Comparison of ENCODE assay signal across 10 cellular contexts in the genomic region with DNA sequence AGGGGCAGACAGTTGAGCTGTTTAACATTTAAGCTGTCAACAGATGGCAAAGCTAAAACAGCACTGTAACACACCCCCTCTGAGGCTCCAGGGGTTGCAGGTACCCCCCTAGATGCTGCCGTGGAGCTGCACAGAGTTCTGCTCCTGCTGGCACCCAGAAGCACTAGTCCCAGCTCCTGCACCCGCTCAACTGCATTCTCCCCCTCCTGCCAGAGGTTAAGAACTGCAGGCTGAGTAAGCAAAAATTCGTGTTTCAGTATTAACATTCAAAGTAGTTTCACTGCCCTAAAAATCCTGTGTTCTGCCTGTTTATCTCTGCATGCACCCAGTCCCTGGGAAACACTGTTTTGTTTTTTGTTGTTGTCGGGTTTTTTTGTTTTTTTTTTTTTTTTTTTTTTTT.
DNase-seq lines count a peak whose midpoint lies in the region; ATAC-seq and TF ChIP-seq lines count a peak whose summit lies in the region.
"Had no signal": no experiment of that assay in that cellular context is flagged by ENCODE, and none has a peak within 500 bp of the region (broad histone marks: within the 10 kb centered on the region; RNA-seq: fewer than 3 reads in every experiment).

No MANE protein-coding gene starts in this region.

- no peak overlapping the region for H3K9ac ChIP-seq in mammary epithelial cell (ENCODE audit: insufficient read depth, low read length)

- H3K4me3 ChIP-seq in MG63 (no peak overlapping the region), mammary epithelial cell (replicated peaks in 1 of 3; ENCODE audit: insufficient read depth in 1 of 3, low read depth in 2 of 3, low read length in 3 of 3) (no peak overlapping the region), upper lobe of right lung (no peak overlapping the region)
- H3K4me3 ChIP-seq: skin epidermis had no signal

- no peaks in the 10 kb centered on the region for H3K27me3 Mint-ChIP-seq in activated naive CD8-positive, alpha-beta T cell treated with anti-CD3 and anti-CD28 coated beads, Interleukin-2, amount 50 U/mL, for 24 hours
- no peaks in the 10 kb centered on the region for H3K27me3 Mint-ChIP-seq in activated naive CD8-positive, alpha-beta T cell treated with anti-CD3 and anti-CD28 coated beads for 36 hours
- H3K27me3 Mint-ChIP-seq: activated naive CD8-positive, alpha-beta T cell had no signal

- no peak overlapping the region for H3K4me3 Mint-ChIP-seq in activated naive CD8-positive, alpha-beta T cell treated with anti-CD3 and anti-CD28 coated beads, Interleukin-2, amount 50 U/mL, for 24 hours
- H3K4me3 Mint-ChIP-seq in activated naive CD8-positive, alpha-beta T cell treated with anti-CD3 and anti-CD28 coated beads for 36 hours: no peak overlapping the region
- H3K4me3 Mint-ChIP-seq: activated naive CD8-positive, alpha-beta T cell had no signal

- 22% methylated on average over 4 of the region's 4 CpGs for WGBS in mammary epithelial cell (ENCODE audit: low coverage, missing lambda C conversion rate)

- H3K9me3 Mint-ChIP-seq in activated naive CD8-positive, alpha-beta T cell treated with anti-CD3 and anti-CD28 coated beads, Interleukin-2, amount 50 U/mL, for 24 hours: peaks cover 7% of the 10 kb centered on the region
- H3K9me3 Mint-ChIP-seq in activated naive CD8-positive, alpha-beta T cell treated with anti-CD3 and anti-CD28 coated beads for 36 hours: peaks cover 7% of the 10 kb centered on the region

- H3K9me3 ChIP-seq in MG63 (no peaks in the 10 kb centered on the region), mammary epithelial cell (replicated peaks; ENCODE audit: insufficient read depth, low read length) (no peaks in the 10 kb centered on the region), upper lobe of right lung (no peaks in the 10 kb centered on the region)

- H3K4me1 Mint-ChIP-seq in activated naive CD8-positive, alpha-beta T cell treated with anti-CD3 and anti-CD28 coated beads, Interleukin-2, amount 50 U/mL, for 24 hours: no peaks in the 10 kb centered on the region
- no peaks in the 10 kb centered on the region for H3K4me1 Mint-ChIP-seq in activated naive CD8-positive, alpha-beta T cell treated with anti-CD3 and anti-CD28 coated beads for 36 hours

- in situ Hi-C loops in mammary epithelial cell (cut with MboI; ENCODE audit: low sequenced_read_pairs in 2 of 2): no loop called here

- H4K20me1 ChIP-seq in mammary epithelial cell (ENCODE audit: insufficient read depth, low read length): no peaks in the 10 kb centered on the region

- BruUV-seq in mammary epithelial cell (replicated peaks; lab: Mats Ljungman, UMichigan): no TSS peak

- TF ChIP-seq CTCF in mammary epithelial cell (conservative IDR thresholded peaks at IDR 0.05 in 1 of 2, IDR thresholded peaks at IDR 0.05 in 1 of 2; ENCODE audit: extremely low read depth in 1 of 2, insufficient read depth in 1 of 2, low read depth in 1 of 2, low read length in 2 of 2) (peak; percentile 26 to 61), upper lobe of right lung (IDR thresholded peaks at IDR 0.05) (no peak)

- no peak overlapping the region for H3K4me2 ChIP-seq in mammary epithelial cell (ENCODE audit: insufficient read depth, low read depth, low read length)

- peak; percentile 33 for ATAC-seq in activated naive CD8-positive, alpha-beta T cell treated with anti-CD3 and anti-CD28 coated beads, Interleukin-2, amount 50 U/mL, for 24 hours
- ATAC-seq in HG02571 (IDR thresholded peaks at IDR 0.05; ENCODE audit: unreplicated experiment): peak; percentile 86
- peak; percentile 39 for ATAC-seq in upper lobe of right lung

- H3K79me2 ChIP-seq in mammary epithelial cell (ENCODE audit: insufficient read depth, low read length): no peaks in the 10 kb centered on the region

- H3K36me3 Mint-ChIP-seq in activated naive CD8-positive, alpha-beta T cell treated with anti-CD3 and anti-CD28 coated beads, Interleukin-2, amount 50 U/mL, for 24 hours (ENCODE audit: low read depth): no peaks in the 10 kb centered on the region
- H3K36me3 Mint-ChIP-seq in activated naive CD8-positive, alpha-beta T cell treated with anti-CD3 and anti-CD28 coated beads for 36 hours: no peaks in the 10 kb centered on the region
- H3K36me3 Mint-ChIP-seq: activated naive CD8-positive, alpha-beta T cell had no signal

- dilution Hi-C loops in mammary epithelial cell (cut with HindIII; ENCODE audit: low sequenced_read_pairs): no loop called here

- H2AFZ ChIP-seq in mammary epithelial cell (ENCODE audit: low read depth, low read length): no peak overlapping the region

- H3K27ac Mint-ChIP-seq in activated naive CD8-positive, alpha-beta T cell treated with anti-CD3 and anti-CD28 coated beads, Interleukin-2, amount 50 U/mL, for 24 hours: no peak overlapping the region
- no peak overlapping the region for H3K27ac Mint-ChIP-seq in activated naive CD8-positive, alpha-beta T cell treated with anti-CD3 and anti-CD28 coated beads for 36 hours
- H3K27ac Mint-ChIP-seq: activated naive CD8-positive, alpha-beta T cell had no signal

- H3K4me1 ChIP-seq in mammary epithelial cell (ENCODE audit: insufficient read depth, low read length) (no peaks in the 10 kb centered on the region), upper lobe of right lung (no peaks in the 10 kb centered on the region)

- CTCF ChIA-PET in mammary epithelial cell (lab: Charles Lee; ENCODE audit: low non-redundant PET): no interaction called here

- no peak for DNase-seq in activated naive CD8-positive, alpha-beta T cell treated with anti-CD3 and anti-CD28 coated beads, Interleukin-2, amount 50 U/mL, for 24 hours
- no peak for DNase-seq in activated naive CD8-positive, alpha-beta T cell treated with anti-CD3 and anti-CD28 coated beads for 36 hours
- peak; percentile 33 for DNase-seq in MG63
- peak; percentile 11 for DNase-seq in mammary epithelial cell
- no peak for DNase-seq in upper lobe of right lung
- no peak for DNase-seq in inferior parietal cortex (ENCODE audit: extremely low spot score)
- no peak for DNase-seq in midbrain (lab: John Stamatoyannopoulos, UW)

- H3K27me3 ChIP-seq in MG63 (no peaks in the 10 kb centered on the region), mammary epithelial cell (ENCODE audit: insufficient read depth, low read length) (no peaks in the 10 kb centered on the region), upper lobe of right lung (no peaks in the 10 kb centered on the region)

- H3K27ac ChIP-seq in mammary epithelial cell (ENCODE audit: insufficient read depth, low read depth, low read length) (no peak overlapping the region), upper lobe of right lung (no peak overlapping the region)
- H3K27ac ChIP-seq: skin epidermis had no signal

- no peaks in the 10 kb centered on the region for H3K36me3 ChIP-seq in MG63
- H3K36me3 ChIP-seq in mammary epithelial cell (ENCODE audit: insufficient read depth, low read length): no peaks in the 10 kb centered on the region
- H3K36me3 ChIP-seq in upper lobe of right lung: no peaks in the 10 kb centered on the region

- intact Hi-C loops in mammary epithelial cell (cut with micrococcal nuclease): loop anchor here (5.0 kb wide), 1 partner anchor 565 kb away; no protein-coding TSS in a partner anchor
- intact Hi-C loops in upper lobe of right lung (cut with DNase I): no loop called here

Comparison
In these comparisons a context has a peak if more than half of its experiments do, and no peak if none do; other contexts are left out.
1. ATAC-seq: peak in every context shown above with its lines; median percentile 86 in HG02571; 39 in upper lobe of right lung; 33 in activated naive CD8-positive, alpha-beta T cell treated with anti-CD3 and anti-CD28 coated beads, Interleukin-2, amount 50 U/mL, for 24 hours.
2. DNase-seq: peak in MG63 (single experiment) and mammary epithelial cell (single experiment); none in activated naive CD8-positive, alpha-beta T cell treated with anti-CD3 and anti-CD28 coated beads, Interleukin-2, amount 50 U/mL, for 24 hours (single experiment), activated naive CD8-positive, alpha-beta T cell treated with anti-CD3 and anti-CD28 coated beads for 36 hours (single experiment), upper lobe of right lung (single experiment), inferior parietal cortex (single experiment) and midbrain (single experiment).